In genomic region chr16:28538733-28539596, GRCh38 we compare ENCODE assay signal across 1 cellular context.
TF ChIP-seq lines count a peak whose summit lies in the region.

A gene with protein sequence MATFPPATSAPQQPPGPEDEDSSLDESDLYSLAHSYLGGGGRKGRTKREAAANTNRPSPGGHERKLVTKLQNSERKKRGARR (minus strand): TSS chr16:28538974. CDS start chr16:28538907, 67 bp downstream.

TF ChIP-seq in HepG2, 621 proteins besides CTCF, POLR2A, EP300 and RAD21 (continued from another document and continues in another):
- TF ChIP-seq ZSCAN9 (CRISPR knock-in tag; IDR thresholded peaks at IDR 0.05; ENCODE audit: borderline replicate concordance) = peak; percentile 90; the same call in 1 of the 2 replicates
- peak; percentile 83 for TF ChIP-seq CCDC6 (CRISPR knock-in tag; IDR thresholded peaks at IDR 0.05)
- peak; percentile 68; the same call in 1 of the 2 replicates for TF ChIP-seq ZNF264 (CRISPR knock-in tag; IDR thresholded peaks at IDR 0.05)
- TF ChIP-seq ATAD3A (CRISPR knock-in tag; IDR thresholded peaks at IDR 0.05) = no peak
- peak; percentile 72; the same call in 1 of the 2 replicates for TF ChIP-seq ZNF230 (CRISPR knock-in tag; IDR thresholded peaks at IDR 0.05)
- TF ChIP-seq ZNF547 (CRISPR knock-in tag; IDR thresholded peaks at IDR 0.05) = no peak
- peak; percentile 46; the same call in 1 of the 2 replicates for TF ChIP-seq PHF21A (CRISPR knock-in tag; IDR thresholded peaks at IDR 0.05)
- TF ChIP-seq ZNF274 (CRISPR knock-in tag; IDR thresholded peaks at IDR 0.05) = peak; percentile 86
- 0 out of 2 replicates have a peak, but pooled peaks have one; percentile 17 for TF ChIP-seq JUN (CRISPR knock-in tag; IDR thresholded peaks at IDR 0.05)
- 0 out of 2 replicates have a peak, but pooled peaks have one; percentile 34 for TF ChIP-seq ELF1 (CRISPR knock-in tag; IDR thresholded peaks at IDR 0.05)
- TF ChIP-seq HMG20B (CRISPR knock-in tag; conservative IDR thresholded peaks at IDR 0.05) = 0 out of 2 replicates have a peak, but pooled peaks have one; percentile 29
- peak; percentile 80; the same call in 1 of the 2 replicates for TF ChIP-seq ZNF766 (CRISPR knock-in tag; IDR thresholded peaks at IDR 0.05; ENCODE audit: borderline replicate concordance)
- TF ChIP-seq TP53 (CRISPR knock-in tag; conservative IDR thresholded peaks at IDR 0.05) = 0 out of 2 replicates have a peak, but pooled peaks have one; percentile 79
- peak; percentile 80 for TF ChIP-seq THAP11 (CRISPR knock-in tag; IDR thresholded peaks at IDR 0.05)
- TF ChIP-seq TBP (CRISPR knock-in tag; IDR thresholded peaks at IDR 0.05) = 0 out of 2 replicates have a peak, but pooled peaks have one; percentile 38
- TF ChIP-seq ZNF605 (CRISPR knock-in tag; IDR thresholded peaks at IDR 0.05) = peak; percentile 28; the same call in 1 of the 2 replicates
- TF ChIP-seq GFI1 (CRISPR knock-in tag; IDR thresholded peaks at IDR 0.05; ENCODE audit: borderline replicate concordance) = peak; percentile 53
- peak; percentile 99 for TF ChIP-seq CEBPG (CRISPR knock-in tag; IDR thresholded peaks at IDR 0.05)
- TF ChIP-seq SP140L (CRISPR knock-in tag; IDR thresholded peaks at IDR 0.05; ENCODE audit: borderline replicate concordance) = 0 out of 2 replicates have a peak, but pooled peaks have one; percentile 23
- no peak for TF ChIP-seq IKZF4 (CRISPR knock-in tag; IDR thresholded peaks at IDR 0.05; ENCODE audit: borderline replicate concordance, low read depth, not compliant biosample characterization)
- 0 out of 2 replicates have a peak, but pooled peaks have one; percentile 42 for TF ChIP-seq POGK (CRISPR knock-in tag; conservative IDR thresholded peaks at IDR 0.05)
- peak; percentile 14; the same call in 1 of the 2 replicates for TF ChIP-seq JUND (CRISPR knock-in tag; IDR thresholded peaks at IDR 0.05)
- TF ChIP-seq REL (CRISPR knock-in tag; conservative IDR thresholded peaks at IDR 0.05) = 0 out of 2 replicates have a peak, but pooled peaks have one; percentile 30
- peak; percentile 91 for TF ChIP-seq ZFX (CRISPR knock-in tag; IDR thresholded peaks at IDR 0.05; ENCODE audit: low read depth)
- TF ChIP-seq FOXP4 (CRISPR knock-in tag; IDR thresholded peaks at IDR 0.05) = peak; percentile 87
- peak; percentile 60; the same call in 1 of the 2 replicates for TF ChIP-seq KDM2A (CRISPR knock-in tag; IDR thresholded peaks at IDR 0.05; ENCODE audit: borderline replicate concordance, low read depth)
- peak; percentile 50; the same call in 1 of the 2 replicates for TF ChIP-seq THAP9 (CRISPR knock-in tag; IDR thresholded peaks at IDR 0.05; ENCODE audit: borderline replicate concordance)
- peak; percentile 18; the same call in 1 of the 2 replicates for TF ChIP-seq NFYC (CRISPR knock-in tag; IDR thresholded peaks at IDR 0.05)
- TF ChIP-seq, protein P1, sequence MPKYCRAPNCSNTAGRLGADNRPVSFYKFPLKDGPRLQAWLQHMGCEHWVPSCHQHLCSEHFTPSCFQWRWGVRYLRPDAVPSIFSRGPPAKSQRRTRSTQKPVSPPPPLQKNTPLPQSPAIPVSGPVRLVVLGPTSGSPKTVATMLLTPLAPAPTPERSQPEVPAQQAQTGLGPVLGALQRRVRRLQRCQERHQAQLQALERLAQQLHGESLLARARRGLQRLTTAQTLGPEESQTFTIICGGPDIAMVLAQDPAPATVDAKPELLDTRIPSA (CRISPR knock-in tag; IDR thresholded peaks at IDR 0.05; ENCODE audit: borderline replicate concordance) = peak; percentile 67; the same call in 1 of the 2 replicates
- TF ChIP-seq SAFB2 (CRISPR knock-in tag; IDR thresholded peaks at IDR 0.05; ENCODE audit: borderline replicate concordance, low read depth) = peak; percentile 66; the same call in 1 of the 2 replicates
- peak; percentile 59; the same call in 1 of the 2 replicates for TF ChIP-seq PPARG (CRISPR knock-in tag; conservative IDR thresholded peaks at IDR 0.05)
- peak; percentile 65; the same call in 1 of the 2 replicates for TF ChIP-seq CBFB (CRISPR knock-in tag; IDR thresholded peaks at IDR 0.05)
- TF ChIP-seq MYC (CRISPR knock-in tag; IDR thresholded peaks at IDR 0.05; ENCODE audit: borderline replicate concordance) = 0 out of 2 replicates have a peak, but pooled peaks have one; percentile 32
- TF ChIP-seq HCFC1 (IDR thresholded peaks at IDR 0.05; ENCODE audit: low read depth, low read length) = no peak
- 0 out of 2 replicates have a peak, but pooled peaks have one; percentile 28 for TF ChIP-seq ZBTB33 (CRISPR knock-in tag; IDR thresholded peaks at IDR 0.05)
- no peak; the same call in 1 of the 2 replicates for TF ChIP-seq ZBTB7A (CRISPR knock-in tag; IDR thresholded peaks at IDR 0.05)
- no peak for TF ChIP-seq ATM (IDR thresholded peaks at IDR 0.05; ENCODE audit: borderline replicate concordance)
- TF ChIP-seq, protein P2, sequence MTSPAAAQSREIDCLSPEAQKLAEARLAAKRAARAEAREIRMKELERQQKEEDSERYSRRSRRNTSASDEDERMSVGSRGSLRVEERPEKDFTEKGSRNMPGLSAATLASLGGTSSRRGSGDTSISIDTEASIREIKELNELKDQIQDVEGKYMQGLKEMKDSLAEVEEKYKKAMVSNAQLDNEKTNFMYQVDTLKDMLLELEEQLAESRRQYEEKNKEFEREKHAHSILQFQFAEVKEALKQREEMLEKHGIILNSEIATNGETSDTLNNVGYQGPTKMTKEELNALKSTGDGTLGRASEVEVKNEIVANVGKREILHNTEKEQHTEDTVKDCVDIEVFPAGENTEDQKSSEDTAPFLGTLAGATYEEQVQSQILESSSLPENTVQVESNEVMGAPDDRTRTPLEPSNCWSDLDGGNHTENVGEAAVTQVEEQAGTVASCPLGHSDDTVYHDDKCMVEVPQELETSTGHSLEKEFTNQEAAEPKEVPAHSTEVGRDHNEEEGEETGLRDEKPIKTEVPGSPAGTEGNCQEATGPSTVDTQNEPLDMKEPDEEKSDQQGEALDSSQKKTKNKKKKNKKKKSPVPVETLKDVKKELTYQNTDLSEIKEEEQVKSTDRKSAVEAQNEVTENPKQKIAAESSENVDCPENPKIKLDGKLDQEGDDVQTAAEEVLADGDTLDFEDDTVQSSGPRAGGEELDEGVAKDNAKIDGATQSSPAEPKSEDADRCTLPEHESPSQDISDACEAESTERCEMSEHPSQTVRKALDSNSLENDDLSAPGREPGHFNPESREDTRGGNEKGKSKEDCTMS (CRISPR knock-in tag; conservative IDR thresholded peaks at IDR 0.05) = no peak
- TF ChIP-seq, protein P3, sequence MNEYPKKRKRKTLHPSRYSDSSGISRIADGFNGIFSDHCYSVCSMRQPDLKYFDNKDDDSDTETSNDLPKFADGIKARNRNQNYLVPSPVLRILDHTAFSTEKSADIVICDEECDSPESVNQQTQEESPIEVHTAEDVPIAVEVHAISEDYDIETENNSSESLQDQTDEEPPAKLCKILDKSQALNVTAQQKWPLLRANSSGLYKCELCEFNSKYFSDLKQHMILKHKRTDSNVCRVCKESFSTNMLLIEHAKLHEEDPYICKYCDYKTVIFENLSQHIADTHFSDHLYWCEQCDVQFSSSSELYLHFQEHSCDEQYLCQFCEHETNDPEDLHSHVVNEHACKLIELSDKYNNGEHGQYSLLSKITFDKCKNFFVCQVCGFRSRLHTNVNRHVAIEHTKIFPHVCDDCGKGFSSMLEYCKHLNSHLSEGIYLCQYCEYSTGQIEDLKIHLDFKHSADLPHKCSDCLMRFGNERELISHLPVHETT (CRISPR knock-in tag; conservative IDR thresholded peaks at IDR 0.05) = 0 out of 2 replicates have a peak, but pooled peaks have one; percentile 58
- 0 out of 2 replicates have a peak, but pooled peaks have one; percentile 41 for TF ChIP-seq ZNF430 (CRISPR knock-in tag; IDR thresholded peaks at IDR 0.05)
- peak; percentile 68; the same call in 1 of the 2 replicates for TF ChIP-seq NFKB2 (CRISPR knock-in tag; IDR thresholded peaks at IDR 0.05; ENCODE audit: borderline replicate concordance)
- no peak for TF ChIP-seq U2AF1 (optimal IDR thresholded peaks at IDR 0.05; ENCODE audit: low read depth, low read length)
- peak; percentile 75; the same call in 1 of the 2 replicates for TF ChIP-seq HIVEP1 (CRISPR knock-in tag; IDR thresholded peaks at IDR 0.05)
- TF ChIP-seq SOX6 (IDR thresholded peaks at IDR 0.05) = no peak
- peak; percentile 70 for TF ChIP-seq SOX6 (CRISPR knock-in tag; IDR thresholded peaks at IDR 0.05)
- peak; percentile 76 for TF ChIP-seq XRCC5 (optimal IDR thresholded peaks at IDR 0.05; ENCODE audit: low read length)
- peak; percentile 7; the same call in 1 of the 2 replicates for TF ChIP-seq RFX3 (CRISPR knock-in tag; IDR thresholded peaks at IDR 0.05)
- 0 out of 2 replicates have a peak, but pooled peaks have one; percentile 54 for TF ChIP-seq ZNF546 (CRISPR knock-in tag; conservative IDR thresholded peaks at IDR 0.05)
- TF ChIP-seq RFX5 (IDR thresholded peaks at IDR 0.05; ENCODE audit: low read depth, low read length) = no peak
- 0 out of 2 replicates have a peak, but pooled peaks have one; percentile 59 for TF ChIP-seq ZNF674 (CRISPR knock-in tag; IDR thresholded peaks at IDR 0.05; ENCODE audit: low read depth)
- TF ChIP-seq RXRB (CRISPR knock-in tag; IDR thresholded peaks at IDR 0.05; ENCODE audit: borderline replicate concordance) = peak; percentile 69
- 0 out of 2 replicates have a peak, but pooled peaks have one; percentile 45 for TF ChIP-seq JUNB (CRISPR knock-in tag; IDR thresholded peaks at IDR 0.05; ENCODE audit: borderline replicate concordance)
- TF ChIP-seq FOXA3 (CRISPR knock-in tag; IDR thresholded peaks at IDR 0.05) = peak; percentile 83
- peak; percentile 65 for TF ChIP-seq LCORL (IDR thresholded peaks at IDR 0.05)
- peak; percentile 100 for TF ChIP-seq LCORL (CRISPR knock-in tag; IDR thresholded peaks at IDR 0.05)
- TF ChIP-seq ZNF451 (CRISPR knock-in tag; IDR thresholded peaks at IDR 0.05) = peak; percentile 52; the same call in 1 of the 2 replicates
- TF ChIP-seq ZBTB8A (CRISPR knock-in tag; IDR thresholded peaks at IDR 0.05; ENCODE audit: borderline replicate concordance, low read depth) = peak; percentile 42; the same call in 1 of the 2 replicates
